In genomic region chr4:120694973-120695372, GRCh38 we compare ENCODE assay signal across 11 cellular contexts.
A peak's percentile ranks its signal among the peaks of the same experiment; 100 is the strongest.
DNase-seq lines count a peak whose midpoint lies in the region; ATAC-seq and TF ChIP-seq lines count a peak whose summit lies in the region.
"Had no signal": no experiment of that assay in that cellular context is flagged by ENCODE, and none has a peak within 500 bp of the region (broad histone marks: within the 10 kb centered on the region; RNA-seq: fewer than 3 reads in every experiment).

No MANE protein-coding gene starts in this region.

- DNase-seq in EL (peak; percentile 77), NCI-H69 (lab: John Stamatoyannopoulos, UW) (peak; percentile 11), choroid plexus epithelial cell (ENCODE audit: low read depth) (peak; percentile 78), omental fat pad (ENCODE audit: low spot score) (peak; percentile 33), KBM-7 (no peak)
- no peak for DNase-seq in central memory CD4-positive, alpha-beta T cell
- DNase-seq: activated CD8-positive, alpha-beta memory T cell treated with anti-CD3 and anti-CD28 coated beads for 24 hours; amniotic stem cell; NCI-H526 had no signal

- TF ChIP-seq CTCF in choroid plexus epithelial cell (conservative IDR thresholded peaks at IDR 0.05; ENCODE audit: low read depth, low read length), result no peak
- TF ChIP-seq CTCF in omental fat pad (IDR thresholded peaks at IDR 0.05), result no peak

- H3K4me3 ChIP-seq in choroid plexus epithelial cell (ENCODE audit: low read depth, low read length), result no peak overlapping the region

- in situ Hi-C loops in KBM-7 (cut with MboI; ENCODE audit: low pct_unique_long_range_greater_than_20kb, low sequenced_read_pairs), result no loop called here

- ATAC-seq in omental fat pad (ENCODE audit: low FRiP score) (no peak), HG02981 (IDR thresholded peaks at IDR 0.05; ENCODE audit: unreplicated experiment) (no peak), HG03196 (IDR thresholded peaks at IDR 0.05; ENCODE audit: unreplicated experiment) (no peak)

Comparison
In these comparisons a context has a peak if more than half of its experiments do, and no peak if none do; other contexts are left out.
1. DNase-seq: peak in EL (single experiment), NCI-H69 (single experiment), choroid plexus epithelial cell (single experiment) and omental fat pad (single experiment); none in KBM-7 (single experiment) and central memory CD4-positive, alpha-beta T cell (single experiment).